In the genomic region with DNA sequence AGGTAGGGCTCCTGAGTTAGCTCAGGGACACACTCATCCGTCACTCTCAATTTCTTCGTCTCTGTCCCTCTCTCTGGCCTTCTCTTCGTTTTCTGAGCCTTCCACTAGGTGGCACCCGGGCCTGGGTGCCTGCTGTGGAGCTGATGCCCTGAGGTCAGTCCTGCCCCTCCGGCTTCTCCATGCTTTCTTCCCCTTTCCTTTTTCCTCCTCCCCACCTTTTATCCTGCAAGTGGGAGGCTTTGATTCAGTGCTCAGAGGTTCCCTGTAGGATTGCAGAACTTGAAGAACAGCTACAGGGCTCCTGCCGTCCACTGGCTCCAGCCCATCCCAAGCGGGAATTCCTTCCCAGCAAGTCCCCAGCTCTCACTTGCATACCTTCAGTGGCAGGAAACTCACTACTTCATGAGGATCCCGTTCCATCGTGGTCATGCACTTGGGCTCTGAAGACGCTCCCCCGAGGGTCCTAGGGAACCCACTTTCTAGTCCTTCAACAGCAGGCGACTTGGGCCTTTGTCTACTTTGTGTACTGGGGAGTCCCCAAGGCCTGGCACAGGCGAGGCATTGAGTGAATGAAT, we compare ENCODE assay signal across 8 cellular contexts. TPM values are rescaled to one million over a fixed set of nuclear protein-coding genes. Genes with fewer than 3 reads are reported as not detected.
DNase-seq lines count a peak whose midpoint lies in the region; ATAC-seq lines count a peak whose summit lies in the region.

No MANE protein-coding gene starts in this region.

- H3K4me3 ChIP-seq in H7 (ENCODE audit: insufficient read depth, low read depth, low read length), result no peak overlapping the region

- no peaks in the 10 kb centered on the region for H3K27me3 ChIP-seq in H7 (ENCODE audit: control insufficient read depth, insufficient read depth, low read length)

- ATAC-seq in GM19328 (IDR thresholded peaks at IDR 0.05; ENCODE audit: unreplicated experiment), result no peak

- no peaks in the 10 kb centered on the region for H3K36me3 ChIP-seq in H7 (replicated peaks; ENCODE audit: control insufficient read depth, insufficient read depth, low read length)

- DNase-seq in AG20443 (ENCODE audit: low spot score) (peak; percentile 90), H7 (peak; percentile 90), NCI-H510A treated with DMSO at 0.1 percent for 48 hours (lab: John Stamatoyannopoulos, UW) (peak; percentile 45), dermis microvascular lymphatic vessel endothelial cell (ENCODE audit: low read depth in 2 of 2) (peak; percentile 35 to 71), lung microvascular endothelial cell (ENCODE audit: low read depth in 2 of 2) (peak; percentile 69 to 72)
- peak; percentile 48 for DNase-seq in activated CD4-positive, alpha-beta T cell treated with anti-CD3 and anti-CD28 coated beads, Interleukin-2, amount 50 U/mL, for 4 hours
- peak; percentile 25 for DNase-seq in stimulated activated CD8-positive, alpha-beta memory T cell treated with anti-CD3 and anti-CD28 coated beads, Interleukin-15, amount 100 ng/mL, for 1 hour (ENCODE audit: low read depth)

RNA-seq across cellular contexts. Expression of gene SRRM1, which starts 45.6 kb away (rescaled TPM):
- 90.1 and 114 TPM in 2 replicates for total RNA-seq in H7 (2014; rRNA removed; shearing (Covaris generic))
- total RNA-seq in dermis microvascular lymphatic vessel endothelial cell (13.5 and 19.3 TPM in 2 replicates), lung microvascular endothelial cell (13.7 and 18.1 TPM in 2 replicates)

RNA-seq across cellular contexts. Expression of gene CLIC4, which starts 56.5 kb away (rescaled TPM):
- total RNA-seq in H7 (2014; rRNA removed; shearing (Covaris generic)), result 243 and 293 TPM in 2 replicates
- 141 and 173 TPM in 2 replicates for total RNA-seq in dermis microvascular lymphatic vessel endothelial cell
- 122 and 151 TPM in 2 replicates for total RNA-seq in lung microvascular endothelial cell

Comparison
In these comparisons a context has a peak if more than half of its experiments do, and no peak if none do; other contexts are left out.
1. DNase-seq: peak in every context shown above with its lines; median percentile 90 in AG20443; 90 in H7; 70 in lung microvascular endothelial cell; 53 in dermis microvascular lymphatic vessel endothelial cell; 48 in activated CD4-positive, alpha-beta T cell treated with anti-CD3 and anti-CD28 coated beads, Interleukin-2, amount 50 U/mL, for 4 hours; 45 in NCI-H510A treated with DMSO at 0.1 percent for 48 hours; 25 in stimulated activated CD8-positive, alpha-beta memory T cell treated with anti-CD3 and anti-CD28 coated beads, Interleukin-15, amount 100 ng/mL, for 1 hour.